1 cellular context compared by ENCODE assay signal in the genomic region with DNA sequence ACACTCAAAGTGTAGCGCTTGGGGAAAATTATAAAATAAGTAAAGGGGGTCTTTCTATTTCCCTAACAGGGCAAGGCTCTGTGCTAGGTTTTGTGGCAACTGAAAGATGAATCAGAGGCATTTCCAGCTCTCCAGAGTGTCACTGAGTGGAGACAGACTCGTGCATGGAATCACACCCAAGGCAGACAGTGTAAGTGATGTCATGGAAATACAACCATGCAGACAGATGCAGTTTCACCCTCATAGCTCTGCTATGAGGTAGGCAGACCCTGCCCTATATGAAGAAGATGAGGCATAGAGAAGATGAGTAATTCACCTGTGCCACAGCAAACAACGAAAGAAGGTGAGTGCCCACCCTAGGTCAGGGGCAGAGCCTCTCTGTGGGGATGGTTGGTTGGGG.
A peak's percentile ranks its signal among the peaks of the same experiment; 100 is the strongest.
TF ChIP-seq lines count a peak whose summit lies in the region.

No MANE protein-coding gene starts in this region.

TF ChIP-seq in IMR-90, 13 proteins besides CTCF, POLR2A, EP300 and RAD21:
- peak; percentile 88 for TF ChIP-seq BHLHE40 (IDR thresholded peaks at IDR 0.05; ENCODE audit: low read depth, low read length)
- TF ChIP-seq CEBPB (IDR thresholded peaks at IDR 0.05; ENCODE audit: low read depth, low read length): no peak
TF ChIP-seq in IMR-90: peak in this region for 1.
